12 cellular contexts compared by ENCODE assay signal in genomic region chr12:117080707-117081141, GRCh38. TPM values are rescaled to one million over a fixed set of nuclear protein-coding genes. Genes with fewer than 3 reads are reported as not detected.
"Had no signal": no experiment of that assay in that cellular context is flagged by ENCODE, and none has a peak within 500 bp of the region (broad histone marks: within the 10 kb centered on the region; RNA-seq: fewer than 3 reads in every experiment).

No MANE protein-coding gene starts in this region.

- H3K27me3 Mint-ChIP-seq: activated naive CD8-positive, alpha-beta T cell treated with anti-CD3 and anti-CD28 coated beads for 36 hours had no signal

- ATAC-seq: activated CD4-positive, CD25-positive, alpha-beta regulatory T cell treated with anti-CD3 and anti-CD28 coated beads, Interleukin-2, amount 50 U/mL, for 24 hours; activated T-cell treated with anti-CD3 and anti-CD28 coated beads, Interleukin-2, amount 50 U/mL, for 4 hours; left lung had no signal

- DNase-seq: activated CD4-positive, alpha-beta T cell treated with anti-CD3 and anti-CD28 coated beads, Interleukin-2, amount 50 U/mL, for 4 hours; activated gamma-delta T cell; activated naive CD8-positive, alpha-beta T cell treated with anti-CD3 and anti-CD28 coated beads for 36 hours; activated T-cell treated with anti-CD3 and anti-CD28 coated beads, Interleukin-2, amount 50 U/mL, for 4 hours; anterior cingulate cortex; mesendoderm had no signal

- H3K27ac Mint-ChIP-seq: activated naive CD8-positive, alpha-beta T cell treated with anti-CD3 and anti-CD28 coated beads for 36 hours; T-helper 2 cell treated with Interferon-gamma antibody and Interleukin-4, amounts not matched to agents 5 μg/mL and 100 μg/mL, for 36 hours had no signal

- H3K9me3 Mint-ChIP-seq: activated naive CD8-positive, alpha-beta T cell treated with anti-CD3 and anti-CD28 coated beads for 36 hours; activated T-cell treated with anti-CD3 and anti-CD28 coated beads, Interleukin-2, amount 50 U/mL, for 4 hours; T-helper 2 cell treated with Interferon-gamma antibody and Interleukin-4, amounts not matched to agents 5 μg/mL and 100 μg/mL, for 36 hours had no signal

- H3K4me3 Mint-ChIP-seq: activated naive CD8-positive, alpha-beta T cell treated with anti-CD3 and anti-CD28 coated beads for 36 hours; activated T-cell treated with anti-CD3 and anti-CD28 coated beads, Interleukin-2, amount 50 U/mL, for 4 hours; T-helper 2 cell treated with Interferon-gamma antibody and Interleukin-4, amounts not matched to agents 5 μg/mL and 100 μg/mL, for 36 hours had no signal

- H3K36me3 ChIP-seq: breast epithelium, left lung, ovary had no signal

- H3K27ac ChIP-seq: breast epithelium, left lung, ovary had no signal

- H3K4me3 ChIP-seq: breast epithelium, left lung, ovary had no signal

- H3K27me3 ChIP-seq: breast epithelium, left lung, ovary had no signal

- H3K9me3 ChIP-seq: breast epithelium, left lung, ovary had no signal

RNA-seq across cellular contexts. Expression of gene TESC, which starts 18.5 kb away (rescaled TPM):
- total RNA-seq: fibroblast of villous mesenchyme had no signal
